8 cellular contexts compared by ENCODE assay signal in the genomic region with DNA sequence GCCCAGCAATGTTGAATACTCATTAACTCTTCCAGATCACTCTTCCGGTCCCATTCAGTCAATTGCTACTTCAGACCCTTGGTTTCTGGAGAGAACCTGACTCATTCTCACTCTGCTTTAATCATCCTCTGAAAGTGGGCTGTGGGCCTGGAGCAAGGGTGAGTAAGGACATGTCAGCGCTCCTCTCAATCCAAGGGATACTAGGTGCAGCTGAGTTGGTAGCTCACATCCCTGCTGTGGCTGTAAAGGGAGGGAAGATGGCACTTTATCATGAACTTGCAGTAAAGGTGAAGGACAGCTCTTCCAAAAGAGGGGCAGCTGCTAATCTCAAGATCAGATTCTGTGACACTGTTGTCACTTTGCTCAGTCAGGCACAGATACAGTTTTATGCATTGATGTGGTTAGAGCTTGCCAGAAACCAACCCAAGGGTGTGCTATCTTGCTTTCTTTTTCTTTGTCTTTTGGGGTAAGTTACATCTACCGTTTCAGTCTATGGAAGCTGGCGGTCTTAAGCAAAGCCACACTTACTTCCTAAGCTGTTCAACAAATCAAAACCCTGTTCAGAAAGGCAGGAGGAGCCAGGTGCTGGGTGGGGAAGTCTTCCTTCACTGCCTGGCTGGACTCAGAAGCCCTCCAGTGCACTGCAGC. TPM values are rescaled to one million over a fixed set of nuclear protein-coding genes. Genes with fewer than 3 reads are reported as not detected.
DNase-seq lines count a peak whose midpoint lies in the region; ATAC-seq and TF ChIP-seq lines count a peak whose summit lies in the region.

No MANE protein-coding gene starts in this region.

- H3K27me3 Mint-ChIP-seq in activated CD8-positive, alpha-beta T cell treated with anti-CD3 and anti-CD28 coated beads, Interleukin-2, amount 10 ng/mL, durations not matched to agents 7 days and 5 days (ENCODE audit: low read depth): peaks cover 4% of the 10 kb centered on the region
- H3K27me3 Mint-ChIP-seq in natural killer cell treated with Interleukin-12 subunit alpha and Interleukin-12 subunit beta and Interleukin-15 and Interleukin-18, amount 100 ng/mL, for 72 hours: peaks cover 12 to 21% of the 10 kb centered on the region in 2 donors

- H3K36me3 ChIP-seq in osteoblast (ENCODE audit: insufficient read depth, low read length): no peaks in the 10 kb centered on the region
- no peaks in the 10 kb centered on the region for H3K36me3 ChIP-seq in stomach

- no peak for TF ChIP-seq EP300 in stomach (IDR thresholded peaks at IDR 0.05)

- no peaks in the 10 kb centered on the region for H3K79me2 ChIP-seq in osteoblast (ENCODE audit: insufficient read depth, low read length)

- no peak for TF ChIP-seq POLR2A in stomach (IDR thresholded peaks at IDR 0.05)

- H3K9me3 ChIP-seq in osteoblast (ENCODE audit: low read depth, low read length): no peaks in the 10 kb centered on the region
- no peaks in the 10 kb centered on the region for H3K9me3 ChIP-seq in stomach

- POLR2A ChIA-PET in activated CD8-positive, alpha-beta T cell treated with anti-CD3 and anti-CD28 coated beads, Interleukin-2, amount 10 ng/mL, durations not matched to agents 7 days and 5 days (lab: Charles Lee): interaction anchor here (0.6 to 0.8 kb wide), 3 partner anchors 9 to 63 kb away, joined by 3 read pairs; no protein-coding TSS in a partner anchor

- peak overlapping the region; percentile 98 for H3K27ac Mint-ChIP-seq in activated CD8-positive, alpha-beta T cell treated with anti-CD3 and anti-CD28 coated beads, Interleukin-2, amount 10 ng/mL, durations not matched to agents 7 days and 5 days
- peak overlapping the region; percentile 58 to 82 for H3K27ac Mint-ChIP-seq in natural killer cell treated with Interleukin-12 subunit alpha and Interleukin-12 subunit beta and Interleukin-15 and Interleukin-18, amount 100 ng/mL, for 72 hours

- ATAC-seq in HG03025 (IDR thresholded peaks at IDR 0.05; ENCODE audit: low FRiP score, unreplicated experiment) (peak; percentile 91), GM19455 (IDR thresholded peaks at IDR 0.05; ENCODE audit: unreplicated experiment) (no peak)
- ATAC-seq in activated CD8-positive, alpha-beta T cell treated with anti-CD3 and anti-CD28 coated beads, Interleukin-2, amount 10 ng/mL, durations not matched to agents 7 days and 5 days: peak; percentile 98
- ATAC-seq in natural killer cell treated with Interleukin-12 subunit alpha and Interleukin-12 subunit beta and Interleukin-15 and Interleukin-18, amount 100 ng/mL, for 72 hours: peak in 1 of 2 donors; percentile 71

- H3K4me1 Mint-ChIP-seq in activated CD8-positive, alpha-beta T cell treated with anti-CD3 and anti-CD28 coated beads, Interleukin-2, amount 10 ng/mL, durations not matched to agents 7 days and 5 days (ENCODE audit: low read depth): peaks cover 37% of the 10 kb centered on the region
- peaks cover 8 to 12% of the 10 kb centered on the region in 2 donors for H3K4me1 Mint-ChIP-seq in natural killer cell treated with Interleukin-12 subunit alpha and Interleukin-12 subunit beta and Interleukin-15 and Interleukin-18, amount 100 ng/mL, for 72 hours (ENCODE audit: low read depth in 2 of 2)

- H3K4me3 ChIP-seq in osteoblast (ENCODE audit: insufficient read depth, low read length) (no peak overlapping the region), stomach (no peak overlapping the region)

- peak; percentile 52 for DNase-seq in GM04504 (ENCODE audit: low read depth)
- peak; percentile 80 for DNase-seq in activated CD8-positive, alpha-beta T cell treated with anti-CD3 and anti-CD28 coated beads, Interleukin-2, amount 10 ng/mL, durations not matched to agents 7 days and 5 days
- DNase-seq in natural killer cell treated with Interleukin-12 subunit alpha and Interleukin-12 subunit beta and Interleukin-15 and Interleukin-18, amount 100 ng/mL, for 72 hours (ENCODE audit: low spot score): no peak
- DNase-seq in NCI-H146 (lab: John Stamatoyannopoulos, UW): no peak
- no peak for DNase-seq in osteoblast (ENCODE audit: insufficient read length, low spot score, missing footprints)
- DNase-seq in stomach: no peak

- H3K27me3 ChIP-seq in osteoblast (ENCODE audit: insufficient read depth, low read length) (no peaks in the 10 kb centered on the region), stomach (no peaks in the 10 kb centered on the region)

- WGBS in stomach, 5 donors: 79 to 88% (median 84%) methylated on average over 4 of the region's 4 CpGs

- H4K20me1 ChIP-seq in osteoblast (ENCODE audit: insufficient read depth, low read length): no peaks in the 10 kb centered on the region

- CTCF ChIA-PET in activated CD8-positive, alpha-beta T cell treated with anti-CD3 and anti-CD28 coated beads, Interleukin-2, amount 10 ng/mL, durations not matched to agents 7 days and 5 days (lab: Charles Lee): interaction anchor here (0.7 to 1.2 kb wide), 2 partner anchors 26 to 29 kb away, joined by 3 to 4 read pairs; partner anchors contain the start of gene NTPCR

- peak overlapping the region; percentile 47 for H3K4me3 Mint-ChIP-seq in activated CD8-positive, alpha-beta T cell treated with anti-CD3 and anti-CD28 coated beads, Interleukin-2, amount 10 ng/mL, durations not matched to agents 7 days and 5 days
- H3K4me3 Mint-ChIP-seq in natural killer cell treated with Interleukin-12 subunit alpha and Interleukin-12 subunit beta and Interleukin-15 and Interleukin-18, amount 100 ng/mL, for 72 hours: peak overlapping the region; percentile 57

- no peak overlapping the region for H3K4me2 ChIP-seq in osteoblast (ENCODE audit: insufficient read depth, low read length)

- H3K4me1 ChIP-seq in osteoblast (ENCODE audit: insufficient read depth, low read length): no peaks in the 10 kb centered on the region
- no peaks in the 10 kb centered on the region for H3K4me1 ChIP-seq in stomach

- intact Hi-C loops in stomach (cut with DNase I; ENCODE audit: low total_unique reads): no loop called here

- peaks cover 4% of the 10 kb centered on the region for H3K9me3 Mint-ChIP-seq in activated CD8-positive, alpha-beta T cell treated with anti-CD3 and anti-CD28 coated beads, Interleukin-2, amount 10 ng/mL, durations not matched to agents 7 days and 5 days (ENCODE audit: insufficient read depth)
- H3K9me3 Mint-ChIP-seq in natural killer cell treated with Interleukin-12 subunit alpha and Interleukin-12 subunit beta and Interleukin-15 and Interleukin-18, amount 100 ng/mL, for 72 hours: no peaks in the 10 kb centered on the region

- H3K36me3 Mint-ChIP-seq in activated CD8-positive, alpha-beta T cell treated with anti-CD3 and anti-CD28 coated beads, Interleukin-2, amount 10 ng/mL, durations not matched to agents 7 days and 5 days (ENCODE audit: low read depth): peaks cover 6% of the 10 kb centered on the region
- H3K36me3 Mint-ChIP-seq in natural killer cell treated with Interleukin-12 subunit alpha and Interleukin-12 subunit beta and Interleukin-15 and Interleukin-18, amount 100 ng/mL, for 72 hours: no peaks in the 10 kb centered on the region

- no peak overlapping the region for H3K27ac ChIP-seq in osteoblast (ENCODE audit: low read depth, low read length)
- no peak overlapping the region for H3K27ac ChIP-seq in stomach

- no peak overlapping the region for H2AFZ ChIP-seq in osteoblast (ENCODE audit: low read length)

- no peak for TF ChIP-seq CTCF in osteoblast (IDR thresholded peaks at IDR 0.05; ENCODE audit: extremely low read depth, low read depth, low read length)
- TF ChIP-seq CTCF in stomach (IDR thresholded peaks at IDR 0.05): no peak

RNA-seq across cellular contexts. Expression of gene NTPCR, which starts 26.5 kb away (rescaled TPM):
- 10 to 100 TPM; 21.0 to 23.5 TPM for total RNA-seq in activated CD8-positive, alpha-beta T cell treated with anti-CD3 and anti-CD28 coated beads, Interleukin-2, amount 10 ng/mL, durations not matched to agents 7 days and 5 days
- total RNA-seq in natural killer cell treated with Interleukin-12 subunit alpha and Interleukin-12 subunit beta and Interleukin-15 and Interleukin-18, amount 100 ng/mL, for 72 hours: 10 to 100 TPM; 27.4 to 41.6 TPM
- total RNA-seq in osteoblast (15.6 and 26.5 TPM in 2 replicates), stomach (10 to 100 TPM; 14.9 to 46.3 (median 24.6) TPM)
- 10 to 100 TPM; 43.5 to 56.3 (median 51.8) TPM for polyA plus RNA-seq in stomach

Comparison
In these comparisons a context has a peak if more than half of its experiments do, and no peak if none do; other contexts are left out.
1. DNase-seq: peak in GM04504 (single experiment) and activated CD8-positive, alpha-beta T cell treated with anti-CD3 and anti-CD28 coated beads, Interleukin-2, amount 10 ng/mL, durations not matched to agents 7 days and 5 days (single experiment); none in natural killer cell treated with Interleukin-12 subunit alpha and Interleukin-12 subunit beta and Interleukin-15 and Interleukin-18, amount 100 ng/mL, for 72 hours (single experiment), NCI-H146 (single experiment), osteoblast (single experiment) and stomach (single experiment).